Comparison of ENCODE assay signal across 11 cellular contexts in genomic region chr12:32217354-32218310, GRCh38.
DNase-seq lines count a peak whose midpoint lies in the region; ATAC-seq, FAIRE-seq and TF ChIP-seq lines count a peak whose summit lies in the region.
"Had no signal": no experiment of that assay in that cellular context is flagged by ENCODE, and none has a peak within 500 bp of the region (broad histone marks: within the 10 kb centered on the region; RNA-seq: fewer than 3 reads in every experiment).

No MANE protein-coding gene starts in this region.

- in situ Hi-C loops in ACHN (cut with HindIII; ENCODE audit: low pct_ligation_motif_present, low pct_unique_long_range_greater_than_20kb, low sequenced_read_pairs): no loop called here

- H3K9me3 ChIP-seq in smooth muscle cell (replicated peaks; ENCODE audit: low read depth): no peaks in the 10 kb centered on the region

- H3K4me2 ChIP-seq in smooth muscle cell: no peak overlapping the region

- DNase-seq in ACHN: peak; percentile 98
- DNase-seq in HCEC 1CT: peak; percentile 86
- DNase-seq in RPMI7951 (ENCODE audit: low read depth): peak; percentile 90
- DNase-seq in foreskin keratinocyte: peak; percentile 76 to 85
- DNase-seq in smooth muscle cell (lab: John Stamatoyannopoulos, UW; ENCODE audit: unreplicated experiment): no peak
- DNase-seq in GM12892 (ENCODE audit: insufficient read length): no peak
- no peak for DNase-seq in NCI-H1048 (lab: John Stamatoyannopoulos, UW)
- DNase-seq: activated B cell treated with CpG ODN at 0.5 μM for 24 hours, NCI-H526 treated with DMSO at 0.1 percent for 48 hours had no signal

- no peaks in the 10 kb centered on the region for H3K27me3 ChIP-seq in foreskin keratinocyte
- no peaks in the 10 kb centered on the region for H3K27me3 ChIP-seq in smooth muscle cell (ENCODE audit: low read depth)

- no peak for TF ChIP-seq POLR2A in GM12892 (IDR thresholded peaks at IDR 0.05; ENCODE audit: low read depth, low read length)

- ATAC-seq in foreskin keratinocyte (peak; percentile 99), HG03280 (IDR thresholded peaks at IDR 0.05; ENCODE audit: unreplicated experiment) (no peak)

- H3K4me1 ChIP-seq in foreskin keratinocyte: peaks cover 9% of the 10 kb centered on the region
- H3K4me1 ChIP-seq in smooth muscle cell (ENCODE audit: low read depth): no peaks in the 10 kb centered on the region

- no peaks in the 10 kb centered on the region for H3K36me3 ChIP-seq in smooth muscle cell (ENCODE audit: low read depth)

- H3K4me3 ChIP-seq in smooth muscle cell: no peak overlapping the region

- no peaks in the 10 kb centered on the region for H4K20me1 ChIP-seq in smooth muscle cell (ENCODE audit: low read depth)

- no peak overlapping the region for H2AFZ ChIP-seq in smooth muscle cell (ENCODE audit: low read depth)

- 89% methylated on average over 10 of the region's 10 CpGs for WGBS in smooth muscle cell (ENCODE audit: low lambda C conversion rate)

- peaks cover 4% of the 10 kb centered on the region for H3K79me2 ChIP-seq in smooth muscle cell (ENCODE audit: low read depth)

- no peaks in the 10 kb centered on the region for H3F3A ChIP-seq in smooth muscle cell (ENCODE audit: low read depth)

- H3K27ac ChIP-seq in foreskin keratinocyte (no peak overlapping the region), smooth muscle cell (ENCODE audit: low read depth) (no peak overlapping the region)

- no peak overlapping the region for H3K9ac ChIP-seq in smooth muscle cell (ENCODE audit: low read depth)

- TF ChIP-seq CTCF in foreskin keratinocyte (conservative IDR thresholded peaks at IDR 0.05) (no peak), smooth muscle cell (IDR thresholded peaks at IDR 0.05; ENCODE audit: borderline replicate concordance, insufficient read depth, poor library complexity, severe bottlenecking) (no peak)

- FAIRE-seq in GM12892 (lab: Jason Lieb, UNC): no peak
- FAIRE-seq: D721Med had no signal

Comparison
In these comparisons a context has a peak if more than half of its experiments do, and no peak if none do; other contexts are left out.
1. DNase-seq: peak in ACHN (single experiment), HCEC 1CT (single experiment), RPMI7951 (single experiment) and foreskin keratinocyte (2 of 2); none in smooth muscle cell (single experiment), GM12892 (single experiment) and NCI-H1048 (single experiment).